ENCODE assay signal across 18 cellular contexts in the genomic region with DNA sequence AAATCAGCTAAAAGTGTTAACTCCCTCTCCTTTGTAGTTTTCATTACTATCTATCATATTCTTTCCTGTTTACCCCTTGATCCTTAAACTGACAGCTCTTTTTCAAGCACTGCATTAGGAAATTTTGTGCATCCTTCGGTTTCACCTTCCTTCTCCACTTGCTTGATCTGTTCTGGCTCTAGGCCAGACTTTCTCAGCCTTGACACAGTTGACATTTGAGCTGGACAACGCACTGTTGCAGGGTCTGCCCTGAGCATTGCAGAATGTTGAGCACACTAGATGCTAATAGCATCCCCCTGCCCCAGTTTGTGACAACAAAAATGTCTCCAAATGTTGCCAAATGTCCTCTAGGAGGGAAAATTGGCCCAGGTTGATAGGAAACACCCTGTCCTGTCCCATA.
"Had no signal": no experiment of that assay in that cellular context is flagged by ENCODE, and none has a peak within 500 bp of the region (broad histone marks: within the 10 kb centered on the region; RNA-seq: fewer than 3 reads in every experiment).

No MANE protein-coding gene starts in this region.

- H3K9me3 ChIP-seq: ascending aorta, tibial artery had no signal

- H3K27ac ChIP-seq: ascending aorta, tibial artery, VCaP had no signal

- H3K4me3 ChIP-seq: ascending aorta, lung, tibial artery had no signal

- H3K27ac Mint-ChIP-seq: activated T-cell treated with anti-CD3 and anti-CD28 coated beads, Interleukin-2, amount 50 U/mL, for 72 hours; natural killer cell treated with Interleukin-12 subunit alpha and Interleukin-12 subunit beta and Interleukin-15 and Interleukin-18, amount 100 ng/mL, for 72 hours had no signal

- DNase-seq: activated CD4-positive, CD25-positive, alpha-beta regulatory T cell treated with anti-CD3 and anti-CD28 coated beads, Interleukin-2, amount 50 U/mL, for 72 hours; activated effector memory CD4-positive, alpha-beta T cell treated with anti-CD3 and anti-CD28 coated beads, Interleukin-2, amount 50 U/mL, for 16 hours; activated naive CD4-positive, alpha-beta T cell treated with anti-CD3 and anti-CD28 coated beads, Interleukin-2, amount 50 U/mL, for 16 hours; activated T-cell treated with anti-CD3 and anti-CD28 coated beads, Interleukin-2, amount 50 U/mL, for 72 hours; cerebellar nuclear complex; cortex of kidney; erythroblast; foreskin melanocyte; head of caudate nucleus; stimulated activated CD4-positive, alpha-beta T cell treated with anti-CD3 and anti-CD28 coated beads, Interleukin-12 subunit alpha, Interleukin-12 subunit beta, amount 100 ng/mL, for 4 hours; stimulated activated CD4-positive, alpha-beta T cell treated with anti-CD3 and anti-CD28 coated beads, Interleukin-1b, Interleukin-23, amount 100 ng/mL, for 48 hours; stimulated activated naive CD4-positive, alpha-beta T cell treated with Interleukin-2 at 50 U/mL for 16 hours; T-helper 2 cell; tibial artery had no signal

- H3K36me3 ChIP-seq: ascending aorta, tibial artery had no signal

- H3K27me3 Mint-ChIP-seq: natural killer cell treated with Interleukin-12 subunit alpha and Interleukin-12 subunit beta and Interleukin-15 and Interleukin-18, amount 100 ng/mL, for 72 hours had no signal

- H3K9me3 Mint-ChIP-seq: activated T-cell treated with anti-CD3 and anti-CD28 coated beads, Interleukin-2, amount 50 U/mL, for 72 hours had no signal

- H3K36me3 Mint-ChIP-seq: natural killer cell treated with Interleukin-12 subunit alpha and Interleukin-12 subunit beta and Interleukin-15 and Interleukin-18, amount 100 ng/mL, for 72 hours had no signal

- ATAC-seq: activated T-cell treated with anti-CD3 and anti-CD28 coated beads, Interleukin-2, amount 50 U/mL, for 72 hours; natural killer cell treated with Interleukin-12 subunit alpha and Interleukin-12 subunit beta and Interleukin-15 and Interleukin-18, amount 100 ng/mL, for 72 hours had no signal

- H3K4me3 Mint-ChIP-seq: activated T-cell treated with anti-CD3 and anti-CD28 coated beads, Interleukin-2, amount 50 U/mL, for 72 hours; natural killer cell treated with Interleukin-12 subunit alpha and Interleukin-12 subunit beta and Interleukin-15 and Interleukin-18, amount 100 ng/mL, for 72 hours had no signal

- H3K27me3 ChIP-seq: ascending aorta, tibial artery had no signal
